9 cellular contexts compared by ENCODE assay signal in the genomic region with DNA sequence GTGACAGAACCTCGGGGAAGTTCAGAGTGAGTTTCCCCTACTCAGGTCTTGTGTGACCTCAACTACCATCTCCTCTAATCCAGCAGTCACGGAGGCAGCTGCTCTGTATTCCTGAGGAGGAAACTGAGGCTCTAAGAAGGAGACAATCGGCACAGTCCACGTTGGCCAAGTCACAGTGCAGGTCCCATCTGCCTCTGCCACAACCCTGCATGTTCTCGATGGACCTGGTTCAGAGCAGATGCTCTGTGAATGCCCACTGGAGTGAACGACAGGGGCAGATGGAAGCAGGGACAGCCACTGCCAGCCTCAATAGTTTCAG. TPM values are rescaled to one million over a fixed set of nuclear protein-coding genes. Genes with fewer than 3 reads are reported as not detected.
DNase-seq lines count a peak whose midpoint lies in the region; ATAC-seq, FAIRE-seq and TF ChIP-seq lines count a peak whose summit lies in the region.
"Had no signal": no experiment of that assay in that cellular context is flagged by ENCODE, and none has a peak within 500 bp of the region (broad histone marks: within the 10 kb centered on the region; RNA-seq: fewer than 3 reads in every experiment).

No MANE protein-coding gene starts in this region.

- H3K9ac ChIP-seq in adipocyte (ENCODE audit: low read length) (peak overlapping the region; percentile 90), HepG2 (ENCODE audit: insufficient read depth, low read depth, low read length) (peak overlapping the region; percentile 89)

- CTCF ChIA-PET in HepG2 (lab: Yijun Ruan, JAX; ENCODE audit: low intra/inter-chr PET ratio, low total read pairs), result no interaction called here

- H3K27me3 ChIP-seq in adipocyte (replicated peaks; ENCODE audit: control insufficient read depth, insufficient read depth, low read length) (no peaks in the 10 kb centered on the region), HepG2 (ENCODE audit: control insufficient read depth in 1 of 2, insufficient read depth in 2 of 2, low read length in 2 of 2) (no peaks in the 10 kb centered on the region; a peak in 1 of 5 replicates)

- no peaks in the 10 kb centered on the region for H3K27me3 Mint-ChIP-seq in T-helper 2 cell treated with Interferon-gamma antibody and Interleukin-4, amounts not matched to agents 5 μg/mL and 100 μg/mL, for 36 hours (ENCODE audit: low read depth)

- H3K9me3 Mint-ChIP-seq in T-helper 2 cell treated with Interferon-gamma antibody and Interleukin-4, amounts not matched to agents 5 μg/mL and 100 μg/mL, for 36 hours, result no peaks in the 10 kb centered on the region

- no peak for DNase-seq in T-helper 2 cell treated with Interferon-gamma antibody and Interleukin-4, amounts not matched to agents 5 μg/mL and 100 μg/mL, for 36 hours (ENCODE audit: low spot score)
- DNase-seq in T-helper 2 cell (no peak), adipocyte (ENCODE audit: low read depth) (no peak), HepG2 (ENCODE audit: low spot score) (no peak), substantia nigra (lab: John Stamatoyannopoulos, UW) (no peak), SHP77 (lab: John Stamatoyannopoulos, UW) (no peak), NCI-H2081 treated with DMSO at 0.1 percent for 48 hours (lab: John Stamatoyannopoulos, UW) (no peak)

- TF ChIP-seq CTCF in HepG2 (CRISPR knock-in tag; IDR thresholded peaks at IDR 0.05), result no peak

- H3K9me3 ChIP-seq in adipocyte (ENCODE audit: control insufficient read depth, low read length) (no peaks in the 10 kb centered on the region), HepG2 (ENCODE audit: low read length) (no peaks in the 10 kb centered on the region)

- TF ChIP-seq RAD21 in HepG2 (CRISPR knock-in tag; IDR thresholded peaks at IDR 0.05), result no peak

- H3K4me1 Mint-ChIP-seq in T-helper 2 cell treated with Interferon-gamma antibody and Interleukin-4, amounts not matched to agents 5 μg/mL and 100 μg/mL, for 36 hours (ENCODE audit: low read depth), result peaks cover 21% of the 10 kb centered on the region

- FAIRE-seq in HepG2 (lab: Jason Lieb, UNC), result no peak
- FAIRE-seq: A204.1 had no signal

- H3K4me3 Mint-ChIP-seq in T-helper 2 cell treated with Interferon-gamma antibody and Interleukin-4, amounts not matched to agents 5 μg/mL and 100 μg/mL, for 36 hours, result peak overlapping the region; percentile 88

- in situ Hi-C loops in HepG2 (cut with HindIII; ENCODE audit: extremely low pct_ligation_motif_present, low pct_unique_long_range_greater_than_20kb), result no loop called here

- peak; percentile 40 for ATAC-seq in HepG2
- ATAC-seq in GM19324 (IDR thresholded peaks at IDR 0.05; ENCODE audit: low FRiP score, unreplicated experiment), result no peak

- TF ChIP-seq POLR2A in HepG2 (IDR thresholded peaks at IDR 0.05; ENCODE audit: insufficient read depth in 1 of 2, low read depth in 2 of 2, low read length in 2 of 2), result 0 out of 4 replicates have a peak, but pooled peaks of 1 of the 2 experiments have one; percentile 27

- peak overlapping the region; percentile 95 for H3K4me2 ChIP-seq in HepG2 (ENCODE audit: low read depth, low read length)

- H3K4me1 ChIP-seq in adipocyte (ENCODE audit: control insufficient read depth, insufficient read depth, low read length) (peaks cover 44% of the 10 kb centered on the region), HepG2 (ENCODE audit: insufficient read depth, low read length) (peaks cover 76% of the 10 kb centered on the region)

- intact Hi-C loops in HepG2 (cut with micrococcal nuclease; ENCODE audit: unreplicated experiment), result loop anchor here (1.0 kb wide), 1 partner anchor 56 kb away; no protein-coding TSS in a partner anchor

- TF ChIP-seq EP300 in HepG2 (IDR thresholded peaks at IDR 0.05; ENCODE audit: low read depth in 2 of 2, low read length in 2 of 2), result no peak
- TF ChIP-seq EP300 in HepG2 (CRISPR knock-in tag; IDR thresholded peaks at IDR 0.05; ENCODE audit: borderline replicate concordance), result no peak

- no peak overlapping the region for H2AFZ ChIP-seq in HepG2 (ENCODE audit: low read length)

- H3K79me2 ChIP-seq in HepG2 (ENCODE audit: insufficient read depth, low read length), result peaks cover 39% of the 10 kb centered on the region

- H4K20me1 ChIP-seq in HepG2 (ENCODE audit: insufficient read depth, low read length), result peaks cover 11% of the 10 kb centered on the region; the same call in 1 of the 2 replicates

- H3K4me3 ChIP-seq in adipocyte (ENCODE audit: low read length), result peak overlapping the region; percentile 87
- H3K4me3 ChIP-seq in HepG2 (replicated peaks in 1 of 3; ENCODE audit: insufficient read depth in 1 of 3, low read depth in 2 of 3, low read length in 3 of 3), result peak overlapping the region; percentile 83 to 95 (median 86); a peak in 5 of 6 replicates

- POLR2A ChIA-PET in HepG2 (lab: Yijun Ruan, JAX), result interaction anchor here (0.8 to 5.6 kb wide), 9 partner anchors 16 to 68 kb away, joined by 3 to 50 read pairs (median 5); a partner anchor contains a TSS

- WGBS in HepG2 (ENCODE audit: low lambda C conversion rate), result 4% methylated on average over 5 of the region's 6 CpGs

- H3K27ac ChIP-seq in HepG2 (ENCODE audit: extremely low read length, insufficient read depth, low read length) (peak overlapping the region; percentile 90), substantia nigra (ENCODE audit: low read depth, low read length, poor library complexity, severe bottlenecking) (peak overlapping the region; percentile 37)

- H3K36me3 ChIP-seq in adipocyte (ENCODE audit: control insufficient read depth, insufficient read depth, low read length, severe bottlenecking) (peaks cover 13% of the 10 kb centered on the region), HepG2 (replicated peaks in 1 of 2; ENCODE audit: control insufficient read depth in 1 of 2, insufficient read depth in 2 of 2, low read length in 2 of 2) (peaks cover 0 to 11% of the 10 kb centered on the region in 2 experiments; a peak in 4 of 5 replicates)

- no TSS peak for BruUV-seq in HepG2 (replicated peaks; lab: Mats Ljungman, UMichigan)

- peak overlapping the region; percentile 49 for H3K27ac Mint-ChIP-seq in T-helper 2 cell treated with Interferon-gamma antibody and Interleukin-4, amounts not matched to agents 5 μg/mL and 100 μg/mL, for 36 hours

- peaks cover 3% of the 10 kb centered on the region for H3K36me3 Mint-ChIP-seq in T-helper 2 cell treated with Interferon-gamma antibody and Interleukin-4, amounts not matched to agents 5 μg/mL and 100 μg/mL, for 36 hours (ENCODE audit: low read depth)

TF ChIP-seq in HepG2, 621 proteins besides CTCF, POLR2A, EP300 and RAD21 (continues in another document):
- TF ChIP-seq, protein P1, sequence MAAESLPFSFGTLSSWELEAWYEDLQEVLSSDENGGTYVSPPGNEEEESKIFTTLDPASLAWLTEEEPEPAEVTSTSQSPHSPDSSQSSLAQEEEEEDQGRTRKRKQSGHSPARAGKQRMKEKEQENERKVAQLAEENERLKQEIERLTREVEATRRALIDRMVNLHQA (CRISPR knock-in tag; IDR thresholded peaks at IDR 0.05), result no peak
- TF ChIP-seq ZNF124 (CRISPR knock-in tag; IDR thresholded peaks at IDR 0.05) (no peak), RARG (CRISPR knock-in tag; IDR thresholded peaks at IDR 0.05; ENCODE audit: low read depth) (no peak), BCL6 (CRISPR knock-in tag; IDR thresholded peaks at IDR 0.05) (no peak), HOXA7 (CRISPR knock-in tag; IDR thresholded peaks at IDR 0.05) (no peak), SRY (CRISPR knock-in tag; IDR thresholded peaks at IDR 0.05) (no peak), YY1 (IDR thresholded peaks at IDR 0.05; ENCODE audit: insufficient read depth, insufficient replicate concordance, low read depth, low read length) (no peak), ZNF34 (CRISPR knock-in tag; IDR thresholded peaks at IDR 0.05; ENCODE audit: borderline replicate concordance) (no peak)
- TF ChIP-seq, protein P2, sequence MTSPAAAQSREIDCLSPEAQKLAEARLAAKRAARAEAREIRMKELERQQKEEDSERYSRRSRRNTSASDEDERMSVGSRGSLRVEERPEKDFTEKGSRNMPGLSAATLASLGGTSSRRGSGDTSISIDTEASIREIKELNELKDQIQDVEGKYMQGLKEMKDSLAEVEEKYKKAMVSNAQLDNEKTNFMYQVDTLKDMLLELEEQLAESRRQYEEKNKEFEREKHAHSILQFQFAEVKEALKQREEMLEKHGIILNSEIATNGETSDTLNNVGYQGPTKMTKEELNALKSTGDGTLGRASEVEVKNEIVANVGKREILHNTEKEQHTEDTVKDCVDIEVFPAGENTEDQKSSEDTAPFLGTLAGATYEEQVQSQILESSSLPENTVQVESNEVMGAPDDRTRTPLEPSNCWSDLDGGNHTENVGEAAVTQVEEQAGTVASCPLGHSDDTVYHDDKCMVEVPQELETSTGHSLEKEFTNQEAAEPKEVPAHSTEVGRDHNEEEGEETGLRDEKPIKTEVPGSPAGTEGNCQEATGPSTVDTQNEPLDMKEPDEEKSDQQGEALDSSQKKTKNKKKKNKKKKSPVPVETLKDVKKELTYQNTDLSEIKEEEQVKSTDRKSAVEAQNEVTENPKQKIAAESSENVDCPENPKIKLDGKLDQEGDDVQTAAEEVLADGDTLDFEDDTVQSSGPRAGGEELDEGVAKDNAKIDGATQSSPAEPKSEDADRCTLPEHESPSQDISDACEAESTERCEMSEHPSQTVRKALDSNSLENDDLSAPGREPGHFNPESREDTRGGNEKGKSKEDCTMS (CRISPR knock-in tag; conservative IDR thresholded peaks at IDR 0.05), result no peak

RNA-seq across cellular contexts. Expression of a gene that starts 0.7 kb away (rescaled TPM):
- total RNA-seq in HepG2 (2016; rRNA removed; fragmentation: Illumina TruSeq; extraction: Trizol), result 56.6 and 78.5 TPM in 2 replicates
- total RNA-seq in HepG2 (2016; cell fraction: cytosol; rRNA removed; fragmentation: Illumina TruSeq; extraction: Trizol; ENCODE audit: low read depth), result 56.7 and 59.9 TPM in 2 replicates
- total RNA-seq in HepG2 (2016; cell fraction: insoluble cytoplasmic fraction; rRNA removed; fragmentation: Illumina TruSeq; extraction: Trizol), result 51.2 and 75.8 TPM in 2 replicates
- total RNA-seq in HepG2 (2016; cell fraction: membrane; rRNA removed; fragmentation: Illumina TruSeq; extraction: Trizol), result 144 and 156 TPM in 2 replicates
- 57.0 and 67.0 TPM in 2 replicates for total RNA-seq in HepG2 (2016; cell fraction: nucleus; rRNA removed; fragmentation: Illumina TruSeq; extraction: Trizol)
- 184 and 205 TPM in 2 replicates for polyA plus RNA-seq in HepG2 (2011; rRNA removed)
- 216 and 224 TPM in 2 replicates for polyA plus RNA-seq in HepG2 (2011; cell fraction: cytosol; rRNA removed)
- 121 and 137 TPM in 2 replicates for polyA plus RNA-seq in HepG2 (2011; cell fraction: nucleus; rRNA removed)
- polyA plus RNA-seq in HepG2 (2012), result 145 and 175 TPM in 2 replicates
- 87.6 and 105 TPM in 2 replicates for polyA plus RNA-seq in HepG2 (2016; cell fraction: cytosol; fragmentation: Illumina TruSeq; extraction: Trizol; ENCODE audit: low read depth)
- 71.8 and 81.7 TPM in 2 replicates for polyA plus RNA-seq in HepG2 (2016; cell fraction: insoluble cytoplasmic fraction; fragmentation: Illumina TruSeq; extraction: Trizol; ENCODE audit: low read depth)
- polyA plus RNA-seq in HepG2 (2016; cell fraction: membrane; fragmentation: Illumina TruSeq; extraction: Trizol; ENCODE audit: low read depth), result 183 and 185 TPM in 2 replicates
- 94.6 and 95.4 TPM in 2 replicates for polyA plus RNA-seq in HepG2 (2016; cell fraction: nucleus; fragmentation: Illumina TruSeq; extraction: Trizol; ENCODE audit: insufficient read depth, low read depth)
- 179 and 302 TPM in 2 replicates for polyA minus RNA-seq in HepG2 (2011; rRNA and poly(A)+ RNA removed; ENCODE audit: low replicate concordance)
- 60.3 and 74.0 TPM in 2 replicates for polyA minus RNA-seq in HepG2 (2011; cell fraction: cytosol; rRNA and poly(A)+ RNA removed)
- polyA minus RNA-seq in HepG2 (2011; cell fraction: nucleus; rRNA and poly(A)+ RNA removed), result 85.1 and 89.6 TPM in 2 replicates
